Comparison of ENCODE assay signal across 8 cellular contexts in genomic region chr6:20688710-20689500, GRCh38.
DNase-seq lines count a peak whose midpoint lies in the region; ATAC-seq and TF ChIP-seq lines count a peak whose summit lies in the region.

No MANE protein-coding gene starts in this region.

- peak overlapping the region; percentile 40 for H3K4me3 Mint-ChIP-seq in activated naive CD8-positive, alpha-beta T cell treated with anti-CD3 and anti-CD28 coated beads, Interleukin-2, amount 10 ng/mL, durations not matched to agents 7 days and 5 days

- peaks cover 6% of the 10 kb centered on the region for H3K36me3 Mint-ChIP-seq in activated naive CD8-positive, alpha-beta T cell treated with anti-CD3 and anti-CD28 coated beads, Interleukin-2, amount 10 ng/mL, durations not matched to agents 7 days and 5 days

- in situ Hi-C loops in GM13976 (cut with MboI; ENCODE audit: low sequenced_read_pairs, unreplicated experiment), result no loop called here

- H3K4me1 Mint-ChIP-seq in activated naive CD8-positive, alpha-beta T cell treated with anti-CD3 and anti-CD28 coated beads, Interleukin-2, amount 10 ng/mL, durations not matched to agents 7 days and 5 days, result peaks cover 14% of the 10 kb centered on the region

- no peaks in the 10 kb centered on the region for H3K27me3 Mint-ChIP-seq in activated naive CD8-positive, alpha-beta T cell treated with anti-CD3 and anti-CD28 coated beads, Interleukin-2, amount 10 ng/mL, durations not matched to agents 7 days and 5 days

- peak overlapping the region; percentile 3 for H3K27ac Mint-ChIP-seq in activated naive CD8-positive, alpha-beta T cell treated with anti-CD3 and anti-CD28 coated beads, Interleukin-2, amount 10 ng/mL, durations not matched to agents 7 days and 5 days

- H3K4me3 ChIP-seq in dorsolateral prefrontal cortex, result no peak overlapping the region

- intact Hi-C loops in dorsolateral prefrontal cortex (cut with DNase I), result no loop called here

- TF ChIP-seq CTCF in GM13976 (IDR thresholded peaks at IDR 0.05; ENCODE audit: borderline replicate concordance, control extremely low read depth, extremely low read depth, insufficient read depth, missing control alignments) (no peak), dorsolateral prefrontal cortex (IDR thresholded peaks at IDR 0.05 in 54 of 56, conservative IDR thresholded peaks at IDR 0.05 in 2 of 56; ENCODE audit: low read depth in 1 of 56, partially characterized antibody in 56 of 56) (no peak), omental fat pad (IDR thresholded peaks at IDR 0.05) (no peak)

- ATAC-seq in GM21619 (IDR thresholded peaks at IDR 0.05; ENCODE audit: unreplicated experiment) (peak; percentile 84), omental fat pad (ENCODE audit: low FRiP score) (no peak)
- ATAC-seq in activated naive CD8-positive, alpha-beta T cell treated with anti-CD3 and anti-CD28 coated beads, Interleukin-2, amount 10 ng/mL, durations not matched to agents 7 days and 5 days (ENCODE audit: low read depth), result peak; percentile 97

- no peak overlapping the region for H3K27ac ChIP-seq in dorsolateral prefrontal cortex

- H3K27me3 ChIP-seq in dorsolateral prefrontal cortex, result no peaks in the 10 kb centered on the region

- POLR2A ChIA-PET in activated naive CD8-positive, alpha-beta T cell treated with anti-CD3 and anti-CD28 coated beads, Interleukin-2, amount 10 ng/mL, durations not matched to agents 7 days and 5 days (lab: Charles Lee), result no interaction called here

- DNase-seq in GM13976 (ENCODE audit: low spot score) (peak; percentile 37), HT1080 (ENCODE audit: low read depth) (peak; percentile 8), dorsolateral prefrontal cortex (no peak), NOMO-1 (lab: John Stamatoyannopoulos, UW; ENCODE audit: unreplicated experiment in 2 of 2) (no peak), omental fat pad (ENCODE audit: low spot score) (no peak), cerebellar cortex (ENCODE audit: low spot score) (no peak)
- no peak for DNase-seq in activated naive CD8-positive, alpha-beta T cell treated with anti-CD3 and anti-CD28 coated beads, Interleukin-2, amount 10 ng/mL, durations not matched to agents 7 days and 5 days

- H3K9me3 Mint-ChIP-seq in activated naive CD8-positive, alpha-beta T cell treated with anti-CD3 and anti-CD28 coated beads, Interleukin-2, amount 10 ng/mL, durations not matched to agents 7 days and 5 days, result peaks cover 4% of the 10 kb centered on the region

Comparison
In these comparisons a context has a peak if more than half of its experiments do, and no peak if none do; other contexts are left out.
1. DNase-seq: peak in GM13976 (single experiment) and HT1080 (single experiment); none in activated naive CD8-positive, alpha-beta T cell treated with anti-CD3 and anti-CD28 coated beads, Interleukin-2, amount 10 ng/mL, durations not matched to agents 7 days and 5 days (single experiment), dorsolateral prefrontal cortex (0 of 10), NOMO-1 (0 of 2), omental fat pad (single experiment) and cerebellar cortex (single experiment).